ENCODE assay signal across 1 cellular context in genomic region chr1:166705376-166706289, GRCh38.
TF ChIP-seq lines count a peak whose summit lies in the region.

No MANE protein-coding gene starts in this region.

TF ChIP-seq in K562, 482 proteins besides CTCF, POLR2A, EP300 and RAD21 (continued from another document and continues in another):
- TF ChIP-seq, protein P1, sequence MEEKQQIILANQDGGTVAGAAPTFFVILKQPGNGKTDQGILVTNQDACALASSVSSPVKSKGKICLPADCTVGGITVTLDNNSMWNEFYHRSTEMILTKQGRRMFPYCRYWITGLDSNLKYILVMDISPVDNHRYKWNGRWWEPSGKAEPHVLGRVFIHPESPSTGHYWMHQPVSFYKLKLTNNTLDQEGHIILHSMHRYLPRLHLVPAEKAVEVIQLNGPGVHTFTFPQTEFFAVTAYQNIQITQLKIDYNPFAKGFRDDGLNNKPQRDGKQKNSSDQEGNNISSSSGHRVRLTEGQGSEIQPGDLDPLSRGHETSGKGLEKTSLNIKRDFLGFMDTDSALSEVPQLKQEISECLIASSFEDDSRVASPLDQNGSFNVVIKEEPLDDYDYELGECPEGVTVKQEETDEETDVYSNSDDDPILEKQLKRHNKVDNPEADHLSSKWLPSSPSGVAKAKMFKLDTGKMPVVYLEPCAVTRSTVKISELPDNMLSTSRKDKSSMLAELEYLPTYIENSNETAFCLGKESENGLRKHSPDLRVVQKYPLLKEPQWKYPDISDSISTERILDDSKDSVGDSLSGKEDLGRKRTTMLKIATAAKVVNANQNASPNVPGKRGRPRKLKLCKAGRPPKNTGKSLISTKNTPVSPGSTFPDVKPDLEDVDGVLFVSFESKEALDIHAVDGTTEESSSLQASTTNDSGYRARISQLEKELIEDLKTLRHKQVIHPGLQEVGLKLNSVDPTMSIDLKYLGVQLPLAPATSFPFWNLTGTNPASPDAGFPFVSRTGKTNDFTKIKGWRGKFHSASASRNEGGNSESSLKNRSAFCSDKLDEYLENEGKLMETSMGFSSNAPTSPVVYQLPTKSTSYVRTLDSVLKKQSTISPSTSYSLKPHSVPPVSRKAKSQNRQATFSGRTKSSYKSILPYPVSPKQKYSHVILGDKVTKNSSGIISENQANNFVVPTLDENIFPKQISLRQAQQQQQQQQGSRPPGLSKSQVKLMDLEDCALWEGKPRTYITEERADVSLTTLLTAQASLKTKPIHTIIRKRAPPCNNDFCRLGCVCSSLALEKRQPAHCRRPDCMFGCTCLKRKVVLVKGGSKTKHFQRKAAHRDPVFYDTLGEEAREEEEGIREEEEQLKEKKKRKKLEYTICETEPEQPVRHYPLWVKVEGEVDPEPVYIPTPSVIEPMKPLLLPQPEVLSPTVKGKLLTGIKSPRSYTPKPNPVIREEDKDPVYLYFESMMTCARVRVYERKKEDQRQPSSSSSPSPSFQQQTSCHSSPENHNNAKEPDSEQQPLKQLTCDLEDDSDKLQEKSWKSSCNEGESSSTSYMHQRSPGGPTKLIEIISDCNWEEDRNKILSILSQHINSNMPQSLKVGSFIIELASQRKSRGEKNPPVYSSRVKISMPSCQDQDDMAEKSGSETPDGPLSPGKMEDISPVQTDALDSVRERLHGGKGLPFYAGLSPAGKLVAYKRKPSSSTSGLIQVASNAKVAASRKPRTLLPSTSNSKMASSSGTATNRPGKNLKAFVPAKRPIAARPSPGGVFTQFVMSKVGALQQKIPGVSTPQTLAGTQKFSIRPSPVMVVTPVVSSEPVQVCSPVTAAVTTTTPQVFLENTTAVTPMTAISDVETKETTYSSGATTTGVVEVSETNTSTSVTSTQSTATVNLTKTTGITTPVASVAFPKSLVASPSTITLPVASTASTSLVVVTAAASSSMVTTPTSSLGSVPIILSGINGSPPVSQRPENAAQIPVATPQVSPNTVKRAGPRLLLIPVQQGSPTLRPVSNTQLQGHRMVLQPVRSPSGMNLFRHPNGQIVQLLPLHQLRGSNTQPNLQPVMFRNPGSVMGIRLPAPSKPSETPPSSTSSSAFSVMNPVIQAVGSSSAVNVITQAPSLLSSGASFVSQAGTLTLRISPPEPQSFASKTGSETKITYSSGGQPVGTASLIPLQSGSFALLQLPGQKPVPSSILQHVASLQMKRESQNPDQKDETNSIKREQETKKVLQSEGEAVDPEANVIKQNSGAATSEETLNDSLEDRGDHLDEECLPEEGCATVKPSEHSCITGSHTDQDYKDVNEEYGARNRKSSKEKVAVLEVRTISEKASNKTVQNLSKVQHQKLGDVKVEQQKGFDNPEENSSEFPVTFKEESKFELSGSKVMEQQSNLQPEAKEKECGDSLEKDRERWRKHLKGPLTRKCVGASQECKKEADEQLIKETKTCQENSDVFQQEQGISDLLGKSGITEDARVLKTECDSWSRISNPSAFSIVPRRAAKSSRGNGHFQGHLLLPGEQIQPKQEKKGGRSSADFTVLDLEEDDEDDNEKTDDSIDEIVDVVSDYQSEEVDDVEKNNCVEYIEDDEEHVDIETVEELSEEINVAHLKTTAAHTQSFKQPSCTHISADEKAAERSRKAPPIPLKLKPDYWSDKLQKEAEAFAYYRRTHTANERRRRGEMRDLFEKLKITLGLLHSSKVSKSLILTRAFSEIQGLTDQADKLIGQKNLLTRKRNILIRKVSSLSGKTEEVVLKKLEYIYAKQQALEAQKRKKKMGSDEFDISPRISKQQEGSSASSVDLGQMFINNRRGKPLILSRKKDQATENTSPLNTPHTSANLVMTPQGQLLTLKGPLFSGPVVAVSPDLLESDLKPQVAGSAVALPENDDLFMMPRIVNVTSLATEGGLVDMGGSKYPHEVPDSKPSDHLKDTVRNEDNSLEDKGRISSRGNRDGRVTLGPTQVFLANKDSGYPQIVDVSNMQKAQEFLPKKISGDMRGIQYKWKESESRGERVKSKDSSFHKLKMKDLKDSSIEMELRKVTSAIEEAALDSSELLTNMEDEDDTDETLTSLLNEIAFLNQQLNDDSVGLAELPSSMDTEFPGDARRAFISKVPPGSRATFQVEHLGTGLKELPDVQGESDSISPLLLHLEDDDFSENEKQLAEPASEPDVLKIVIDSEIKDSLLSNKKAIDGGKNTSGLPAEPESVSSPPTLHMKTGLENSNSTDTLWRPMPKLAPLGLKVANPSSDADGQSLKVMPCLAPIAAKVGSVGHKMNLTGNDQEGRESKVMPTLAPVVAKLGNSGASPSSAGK (IDR thresholded peaks at IDR 0.05) = no peak
- TF ChIP-seq ZBED1 (IDR thresholded peaks at IDR 0.05) = peak; percentile 92; the same call in 1 of the 2 replicates
- peak; percentile 72 for TF ChIP-seq PRDM10 (IDR thresholded peaks at IDR 0.05; ENCODE audit: partially characterized antibody)
- TF ChIP-seq HEY1 (CRISPR knock-in tag; IDR thresholded peaks at IDR 0.05; ENCODE audit: borderline replicate concordance) = peak; percentile 96
- no peak for TF ChIP-seq CEBPG (CRISPR knock-in tag; IDR thresholded peaks at IDR 0.05)
- no peak for TF ChIP-seq CEBPG (tag; conservative IDR thresholded peaks at IDR 0.05 in 1 of 2, IDR thresholded peaks at IDR 0.05 in 1 of 2)
- TF ChIP-seq MAFK (IDR thresholded peaks at IDR 0.05; ENCODE audit: low read length) = peak; percentile 42; the same call in 1 of the 2 replicates
- TF ChIP-seq E2F8 (IDR thresholded peaks at IDR 0.05; ENCODE audit: low read depth, partially characterized antibody) = peak; percentile 16
- no peak for TF ChIP-seq HCFC1 (IDR thresholded peaks at IDR 0.05; ENCODE audit: low read depth, low read length)
- no peak for TF ChIP-seq HIVEP1 (CRISPR knock-in tag; IDR thresholded peaks at IDR 0.05)
- peak; percentile 45; the same call in 1 of the 2 replicates for TF ChIP-seq NR2C1 (IDR thresholded peaks at IDR 0.05)
- peak; percentile 70 for TF ChIP-seq NR2C1 (tag; IDR thresholded peaks at IDR 0.05)
- peak; percentile 97 for TF ChIP-seq NEUROD1 (IDR thresholded peaks at IDR 0.05; ENCODE audit: borderline replicate concordance, low read depth, low read length, partially characterized antibody)
- TF ChIP-seq NFATC3 (IDR thresholded peaks at IDR 0.05) = peak; percentile 63; the same call in 1 of the 2 replicates
- no peak for TF ChIP-seq ZNF347 (CRISPR knock-in tag; IDR thresholded peaks at IDR 0.05; ENCODE audit: low read depth)
- no peak for TF ChIP-seq ZNF583 (CRISPR knock-in tag; IDR thresholded peaks at IDR 0.05)
- no peak for TF ChIP-seq ZNF224 (CRISPR knock-in tag; IDR thresholded peaks at IDR 0.05)
- TF ChIP-seq, protein P2, sequence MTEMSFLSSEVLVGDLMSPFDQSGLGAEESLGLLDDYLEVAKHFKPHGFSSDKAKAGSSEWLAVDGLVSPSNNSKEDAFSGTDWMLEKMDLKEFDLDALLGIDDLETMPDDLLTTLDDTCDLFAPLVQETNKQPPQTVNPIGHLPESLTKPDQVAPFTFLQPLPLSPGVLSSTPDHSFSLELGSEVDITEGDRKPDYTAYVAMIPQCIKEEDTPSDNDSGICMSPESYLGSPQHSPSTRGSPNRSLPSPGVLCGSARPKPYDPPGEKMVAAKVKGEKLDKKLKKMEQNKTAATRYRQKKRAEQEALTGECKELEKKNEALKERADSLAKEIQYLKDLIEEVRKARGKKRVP (CRISPR knock-in tag; IDR thresholded peaks at IDR 0.05) = peak; percentile 82; the same call in 1 of the 2 replicates
- TF ChIP-seq ZNF197 (CRISPR knock-in tag; IDR thresholded peaks at IDR 0.05; ENCODE audit: low read depth) = peak; percentile 97
- TF ChIP-seq HMG20A (CRISPR knock-in tag; conservative IDR thresholded peaks at IDR 0.05) = peak; percentile 11; the same call in 1 of the 2 replicates
- no peak for TF ChIP-seq ZNF717 (CRISPR knock-in tag; IDR thresholded peaks at IDR 0.05)
- no peak for TF ChIP-seq SIN3B (IDR thresholded peaks at IDR 0.05; ENCODE audit: low read depth)
- TF ChIP-seq SLC30A9 (CRISPR knock-in tag; IDR thresholded peaks at IDR 0.05) = no peak
- peak; percentile 98 for TF ChIP-seq NFIC (IDR thresholded peaks at IDR 0.05)
- peak; percentile 58; the same call in 1 of the 2 replicates for TF ChIP-seq ZNF274 (IDR thresholded peaks at IDR 0.05; ENCODE audit: borderline replicate concordance, low read depth, low read length)
- peak; percentile 65; the same call in 1 of the 2 replicates for TF ChIP-seq ZKSCAN1 (IDR thresholded peaks at IDR 0.05; ENCODE audit: low read depth, low read length)
- peak; percentile 87; the same call in 1 of the 2 replicates for TF ChIP-seq BCOR (IDR thresholded peaks at IDR 0.05)
- TF ChIP-seq, protein P3, sequence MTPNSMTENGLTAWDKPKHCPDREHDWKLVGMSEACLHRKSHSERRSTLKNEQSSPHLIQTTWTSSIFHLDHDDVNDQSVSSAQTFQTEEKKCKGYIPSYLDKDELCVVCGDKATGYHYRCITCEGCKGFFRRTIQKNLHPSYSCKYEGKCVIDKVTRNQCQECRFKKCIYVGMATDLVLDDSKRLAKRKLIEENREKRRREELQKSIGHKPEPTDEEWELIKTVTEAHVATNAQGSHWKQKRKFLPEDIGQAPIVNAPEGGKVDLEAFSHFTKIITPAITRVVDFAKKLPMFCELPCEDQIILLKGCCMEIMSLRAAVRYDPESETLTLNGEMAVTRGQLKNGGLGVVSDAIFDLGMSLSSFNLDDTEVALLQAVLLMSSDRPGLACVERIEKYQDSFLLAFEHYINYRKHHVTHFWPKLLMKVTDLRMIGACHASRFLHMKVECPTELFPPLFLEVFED (CRISPR knock-in tag; conservative IDR thresholded peaks at IDR 0.05) = 0 out of 2 replicates have a peak, but pooled peaks have one; percentile 20
- TF ChIP-seq TEAD1 (CRISPR knock-in tag; IDR thresholded peaks at IDR 0.05) = peak; percentile 35 to 89; a peak in 2 of 4 replicates
